30 cellular contexts compared by ENCODE assay signal in the genomic region with DNA sequence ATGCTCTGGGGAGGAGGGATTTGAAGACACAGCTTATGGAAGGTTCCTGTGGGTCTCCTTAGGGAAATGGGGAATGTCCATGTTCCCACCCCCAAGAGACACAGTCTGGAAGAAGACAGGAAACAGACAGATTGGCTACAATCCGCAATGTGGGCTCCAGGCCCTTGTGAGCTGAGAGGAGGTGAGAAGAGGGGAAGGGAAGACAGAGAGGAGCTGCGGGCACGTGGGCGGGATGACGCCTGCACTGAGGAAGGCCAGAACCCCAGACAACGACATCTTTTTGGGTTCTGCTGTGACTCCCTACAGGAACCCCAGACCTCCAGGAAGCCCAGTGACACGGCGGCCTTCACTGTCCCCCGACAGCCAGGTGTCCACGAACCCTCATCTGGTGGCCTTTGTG. TPM values are rescaled to one million over a fixed set of nuclear protein-coding genes. Genes with fewer than 3 reads are reported as not detected.
DNase-seq lines count a peak whose midpoint lies in the region; ATAC-seq and TF ChIP-seq lines count a peak whose summit lies in the region.
"Had no signal": no experiment of that assay in that cellular context is flagged by ENCODE, and none has a peak within 500 bp of the region (broad histone marks: within the 10 kb centered on the region; RNA-seq: fewer than 3 reads in every experiment).

No MANE protein-coding gene starts in this region.

- H4K5ac ChIP-seq in H9 (ENCODE audit: insufficient read length, low read depth, low read length) = no peak overlapping the region

- no peak overlapping the region for H3K4me3 ChIP-seq in BLaER1 treated with 17β-estradiol and CSF1 and Interleukin-3, amounts not matched to agents 10 nM and 100 nM
- H3K4me3 ChIP-seq in lower lobe of right lung (no peak overlapping the region), colonic mucosa (no peak overlapping the region)
- H3K4me3 ChIP-seq: cardiac muscle cell, coronary artery, heart right ventricle, skin epidermis had no signal

- no peak overlapping the region for H3T11ph ChIP-seq in H9 (ENCODE audit: low read length)

- no peaks in the 10 kb centered on the region for H3K79me2 ChIP-seq in H9 (ENCODE audit: insufficient read depth, low read length)

- TF ChIP-seq CTCF in H9 (conservative IDR thresholded peaks at IDR 0.05) (no peak), osteocyte (IDR thresholded peaks at IDR 0.05) (no peak), lower lobe of right lung (IDR thresholded peaks at IDR 0.05) (no peak), colonic mucosa (IDR thresholded peaks at IDR 0.05) (no peak)

- H3K23me2 ChIP-seq in H9 (ENCODE audit: insufficient read length, low read depth, low read length, poor library complexity, severe bottlenecking) = no peaks in the 10 kb centered on the region

- no peaks in the 10 kb centered on the region for H3K27me3 ChIP-seq in BLaER1 treated with 17β-estradiol and CSF1 and Interleukin-3, amounts not matched to agents 10 nM and 100 nM
- H3K27me3 ChIP-seq in H9 (ENCODE audit: insufficient read depth, low read length) (no peaks in the 10 kb centered on the region), lower lobe of right lung (ENCODE audit: low read depth) (peaks cover 6% of the 10 kb centered on the region), colonic mucosa (no peaks in the 10 kb centered on the region)
- H3K27me3 ChIP-seq: cardiac muscle cell, heart right ventricle had no signal

- no peak for DNase-seq in H9
- peak; percentile 10 for DNase-seq in iPS-NIHi11 (ENCODE audit: low spot score)
- DNase-seq in osteocyte (ENCODE audit: extremely low spot score, unreplicated experiment) = peak; percentile 72
- no peak for DNase-seq in lower lobe of right lung
- no peak for DNase-seq in colonic mucosa
- no peak for DNase-seq in stimulated activated CD4-positive, alpha-beta T cell treated with anti-CD3 and anti-CD28 coated beads, Interleukin-12 subunit alpha, Interleukin-12 subunit beta, amount 100 ng/mL, for 4 hours
- DNase-seq: activated CD8-positive, alpha-beta memory T cell treated with anti-CD3 and anti-CD28 coated beads, Interleukin-2, amount 50 U/mL, for 48 hours; C1 segment of cervical spinal cord; COR-L47; DND-41; effector memory CD8-positive, alpha-beta T cell; foreskin keratinocyte; IMR-90; left cardiac atrium; NCI-H1048; NCI-H524 treated with DMSO at 0.1 percent for 48 hours; stimulated activated CD4-positive, alpha-beta T cell treated with anti-CD3 and anti-CD28 coated beads, Interleukin-1b, Interleukin-23, amount 100 ng/mL, for 48 hours; SW 1271; trophoblast cell had no signal

- no peak overlapping the region for H2BK15ac ChIP-seq in H9 (ENCODE audit: low read depth, low read length)

- H3K4me1 ChIP-seq in BLaER1 treated with 17β-estradiol and CSF1 and Interleukin-3, amounts not matched to agents 10 nM and 100 nM = peaks cover 0 to 74% (median 55%) of the 10 kb centered on the region in 10 experiments; a peak in 18 of 20 replicates
- H3K4me1 ChIP-seq in H9 (ENCODE audit: insufficient read depth, low read length) (no peaks in the 10 kb centered on the region), lower lobe of right lung (peaks cover 5% of the 10 kb centered on the region), colonic mucosa (no peaks in the 10 kb centered on the region)
- H3K4me1 ChIP-seq: foreskin keratinocyte had no signal

- no CpG with 5 or more reads among the region's 10 CpGs for WGBS in H9 (ENCODE audit: extremely low coverage, insufficient read length, low lambda C conversion rate)

- H2AK5ac ChIP-seq in H9 (ENCODE audit: insufficient read length, low read length) = no peak overlapping the region

- no peak overlapping the region for H2BK20ac ChIP-seq in H9 (ENCODE audit: low read depth, low read length, poor library complexity, severe bottlenecking)

- H3K9ac ChIP-seq in BLaER1 treated with 17β-estradiol and CSF1 and Interleukin-3, amounts not matched to agents 10 nM and 100 nM = no peak overlapping the region
- no peak overlapping the region for H3K9ac ChIP-seq in H9 (ENCODE audit: extremely low read depth, insufficient read length, low read length)
- H3K9ac ChIP-seq in colonic mucosa (ENCODE audit: low read depth in 2 of 2, low read length in 2 of 2) = no peak overlapping the region

- H3K27ac ChIP-seq in BLaER1 treated with 17β-estradiol and CSF1 and Interleukin-3, amounts not matched to agents 10 nM and 100 nM = no peak overlapping the region
- no peak overlapping the region for H3K27ac ChIP-seq in H9 (ENCODE audit: insufficient read length, low read depth, low read length)
- no peak overlapping the region for H3K27ac ChIP-seq in lower lobe of right lung
- H3K27ac ChIP-seq in colonic mucosa = no peak overlapping the region
- H3K27ac ChIP-seq: cardiac muscle cell, coronary artery, foreskin keratinocyte, heart right ventricle had no signal

- ATAC-seq in lower lobe of right lung = no peak
- ATAC-seq: activated T-helper 17 cell treated with anti-CD3 and anti-CD28 coated beads, Interleukin-2, amount 50 U/mL, for 72 hours; effector memory CD8-positive, alpha-beta T cell; esophagus mucosa; foreskin keratinocyte; Panc1 had no signal

- H3K79me1 ChIP-seq in H9 (ENCODE audit: insufficient read depth, low read depth, low read length, poor library complexity, severe bottlenecking) = no peaks in the 10 kb centered on the region

- intact Hi-C loops in lower lobe of right lung (cut with DNase I) = no loop called here
- intact Hi-C loops in colonic mucosa (cut with DNase I) = no loop called here

- no peak overlapping the region for H2BK5ac ChIP-seq in H9 (ENCODE audit: insufficient read length, low read length)

- no peak overlapping the region for H4K91ac ChIP-seq in H9 (ENCODE audit: insufficient read length, low read depth, low read length)

- H4K20me1 ChIP-seq in BLaER1 treated with 17β-estradiol and CSF1 and Interleukin-3, amounts not matched to agents 10 nM and 100 nM = no peaks in the 10 kb centered on the region; a peak in 1 of 22 replicates
- peaks cover 2% of the 10 kb centered on the region for H4K20me1 ChIP-seq in H9 (ENCODE audit: control insufficient read depth, insufficient read depth, insufficient read length)

- no peak overlapping the region for H3K18ac ChIP-seq in H9 (ENCODE audit: insufficient read length, low read depth, low read length)

- H3K27me3 Mint-ChIP-seq in H9 (ENCODE audit: low read depth) (peaks cover 10% of the 10 kb centered on the region), osteocyte (ENCODE audit: unreplicated experiment) (peaks cover 31% of the 10 kb centered on the region)
- H3K27me3 Mint-ChIP-seq: activated naive CD8-positive, alpha-beta T cell had no signal

- no peak overlapping the region for H3K23ac ChIP-seq in H9 (ENCODE audit: insufficient read length, low read depth, low read length)

- no peak overlapping the region for H2AFZ ChIP-seq in H9 (ENCODE audit: low read length)

- no peaks in the 10 kb centered on the region for H3K36me3 ChIP-seq in BLaER1 treated with 17β-estradiol and CSF1 and Interleukin-3, amounts not matched to agents 10 nM and 100 nM
- H3K36me3 ChIP-seq in lower lobe of right lung (no peaks in the 10 kb centered on the region), colonic mucosa (no peaks in the 10 kb centered on the region)
- H3K36me3 ChIP-seq: cardiac muscle cell, heart right ventricle had no signal

- no peak overlapping the region for H4K8ac ChIP-seq in H9 (replicated peaks; ENCODE audit: insufficient read length, low read depth, low read length)

- H3K36me3 Mint-ChIP-seq in H9 (ENCODE audit: insufficient read depth in 1 of 3, low read depth in 3 of 3) (no peaks in the 10 kb centered on the region; a peak in 1 of 7 replicates), osteocyte (ENCODE audit: unreplicated experiment) (no peaks in the 10 kb centered on the region)
- H3K36me3 Mint-ChIP-seq: activated naive CD8-positive, alpha-beta T cell had no signal

- peak overlapping the region in 9 of 11 experiments; percentile 8 to 72 (median 53); a peak in 16 of 22 replicates for H3K4me2 ChIP-seq in BLaER1 treated with 17β-estradiol and CSF1 and Interleukin-3, amounts not matched to agents 10 nM and 100 nM
- no peak overlapping the region for H3K4me2 ChIP-seq in H9 (ENCODE audit: insufficient read depth, insufficient read length, low read length)

- no peak overlapping the region for H3K4me3 Mint-ChIP-seq in H9
- H3K4me3 Mint-ChIP-seq in osteocyte (ENCODE audit: unreplicated experiment) = no peak overlapping the region
- H3K4me3 Mint-ChIP-seq: activated naive CD8-positive, alpha-beta T cell; activated T-helper 17 cell treated with anti-CD3 and anti-CD28 coated beads, Interleukin-2, amount 50 U/mL, for 72 hours; effector memory CD8-positive, alpha-beta T cell; memory B cell had no signal

- H3K9me3 ChIP-seq in BLaER1 treated with 17β-estradiol and CSF1 and Interleukin-3, amounts not matched to agents 10 nM and 100 nM (replicated peaks in 1 of 11) = peaks cover 0 to 17% (median 11%) of the 10 kb centered on the region in 11 experiments; a peak in 16 of 22 replicates
- no peaks in the 10 kb centered on the region for H3K9me3 ChIP-seq in H9 (ENCODE audit: control insufficient read depth, low read depth, low read length)
- H3K9me3 ChIP-seq in lower lobe of right lung = no peaks in the 10 kb centered on the region
- no peaks in the 10 kb centered on the region for H3K9me3 ChIP-seq in colonic mucosa
- H3K9me3 ChIP-seq: heart right ventricle had no signal

- peaks cover 2 to 4% of the 10 kb centered on the region in 2 experiments; a peak in 3 of 4 replicates for H3K4me1 Mint-ChIP-seq in H9
- H3K4me1 Mint-ChIP-seq in osteocyte (ENCODE audit: unreplicated experiment) = no peaks in the 10 kb centered on the region

- no peak overlapping the region for H2BK120ac ChIP-seq in H9 (ENCODE audit: low read depth, low read length, poor library complexity, severe bottlenecking)

- H3K4ac ChIP-seq in H9 (ENCODE audit: low read depth, low read length) = no peak overlapping the region

- H3K27ac Mint-ChIP-seq in H9 (no peak overlapping the region), osteocyte (ENCODE audit: unreplicated experiment) (no peak overlapping the region)
- H3K27ac Mint-ChIP-seq: activated naive CD8-positive, alpha-beta T cell; activated T-helper 17 cell treated with anti-CD3 and anti-CD28 coated beads, Interleukin-2, amount 50 U/mL, for 72 hours; effector memory CD8-positive, alpha-beta T cell; memory B cell had no signal

- H3K9me3 Mint-ChIP-seq in H9 = peaks cover 0 to 3% of the 10 kb centered on the region in 2 experiments; a peak in 3 of 5 replicates
- no peaks in the 10 kb centered on the region for H3K9me3 Mint-ChIP-seq in osteocyte (ENCODE audit: unreplicated experiment)
- H3K9me3 Mint-ChIP-seq: effector memory CD8-positive, alpha-beta T cell had no signal

- H3K56ac ChIP-seq in H9 (ENCODE audit: insufficient read length, low read depth, low read length) = no peak overlapping the region

- H3K14ac ChIP-seq in H9 (ENCODE audit: insufficient read depth, low read length) = peak overlapping the region; percentile 18; the same call in 1 of the 2 replicates

- no peak overlapping the region for H2BK12ac ChIP-seq in H9 (ENCODE audit: insufficient read length, low read depth, low read length)

RNA-seq across cellular contexts. Expression of a gene that starts 29.9 kb away (rescaled TPM):
- 7.3 and 7.7 TPM in 2 replicates for total RNA-seq in H9 (2021)
- total RNA-seq in osteocyte = not detected in 2 replicates
- 24.1 TPM for total RNA-seq in lower lobe of right lung
- 1 to 10 TPM in 1 of 2 donors, under 1 TPM in 1; 0.94 to 1.9 TPM for total RNA-seq in colonic mucosa
- total RNA-seq: IMR-90, myocyte had no signal

Comparison
In these comparisons a context has a peak if more than half of its experiments do, and no peak if none do; other contexts are left out.
1. DNase-seq: peak in iPS-NIHi11 (single experiment) and osteocyte (single experiment); none in H9 (single experiment), lower lobe of right lung (single experiment), colonic mucosa (single experiment) and stimulated activated CD4-positive, alpha-beta T cell treated with anti-CD3 and anti-CD28 coated beads, Interleukin-12 subunit alpha, Interleukin-12 subunit beta, amount 100 ng/mL, for 4 hours (single experiment).